ENCODE assay signal across 22 cellular contexts in genomic region chr19:41978470-41978869, GRCh38. TPM values are rescaled to one million over a fixed set of nuclear protein-coding genes. Genes with fewer than 3 reads are reported as not detected.
A peak's percentile ranks its signal among the peaks of the same experiment; 100 is the strongest.
DNase-seq lines count a peak whose midpoint lies in the region; ATAC-seq and TF ChIP-seq lines count a peak whose summit lies in the region.
"Had no signal": no experiment of that assay in that cellular context is flagged by ENCODE, and none has a peak within 500 bp of the region (broad histone marks: within the 10 kb centered on the region; RNA-seq: fewer than 3 reads in every experiment).

No MANE protein-coding gene starts in this region.

- H3K27me3 ChIP-seq in heart right ventricle, result no peaks in the 10 kb centered on the region
- no peaks in the 10 kb centered on the region for H3K27me3 ChIP-seq in GM23338 (ENCODE audit: insufficient read depth)
- H3K27me3 ChIP-seq in osteoblast (ENCODE audit: insufficient read depth, low read length), result peaks cover 8% of the 10 kb centered on the region
- no peaks in the 10 kb centered on the region for H3K27me3 ChIP-seq in gastrocnemius medialis
- H3K27me3 ChIP-seq: BLaER1 had no signal

- H3K9me3 ChIP-seq in heart right ventricle (no peaks in the 10 kb centered on the region), osteoblast (ENCODE audit: low read depth, low read length) (no peaks in the 10 kb centered on the region), gastrocnemius medialis (no peaks in the 10 kb centered on the region)
- H3K9me3 ChIP-seq: BLaER1, Caco-2, HAP-1 had no signal

- H3K4me1 Mint-ChIP-seq in GM23338, result no peaks in the 10 kb centered on the region
- no peaks in the 10 kb centered on the region for H3K4me1 Mint-ChIP-seq in central memory CD8-positive, alpha-beta T cell
- H3K4me1 Mint-ChIP-seq: B cell; CD4-positive, CD25-positive, alpha-beta regulatory T cell had no signal

- WGBS in heart right ventricle, 2 donors, result 88% methylated on average over 17 of the region's 17 CpGs

- H4K20me1 ChIP-seq in GM23338 (replicated peaks; ENCODE audit: insufficient read depth) (peaks cover 4% of the 10 kb centered on the region; the same call in 1 of the 2 replicates), osteoblast (ENCODE audit: insufficient read depth, low read length) (no peaks in the 10 kb centered on the region)

- H3K4me2 ChIP-seq in GM23338, result no peak overlapping the region
- no peak overlapping the region for H3K4me2 ChIP-seq in osteoblast (ENCODE audit: insufficient read depth, low read length)
- H3K4me2 ChIP-seq: BLaER1 had no signal

- peaks cover 0 to 77% (median 0%) of the 10 kb centered on the region in 9 donors for H3K36me3 ChIP-seq in heart right ventricle
- H3K36me3 ChIP-seq in GM23338 (ENCODE audit: insufficient read depth), result no peaks in the 10 kb centered on the region
- H3K36me3 ChIP-seq in osteoblast (ENCODE audit: insufficient read depth, low read length), result no peaks in the 10 kb centered on the region
- H3K36me3 ChIP-seq in gastrocnemius medialis, result no peaks in the 10 kb centered on the region

- H3K4me1 ChIP-seq in heart right ventricle (peaks cover 0 to 10% (median 4%) of the 10 kb centered on the region in 9 donors), GM23338 (ENCODE audit: insufficient read depth) (no peaks in the 10 kb centered on the region), osteoblast (ENCODE audit: insufficient read depth, low read length) (no peaks in the 10 kb centered on the region), gastrocnemius medialis (no peaks in the 10 kb centered on the region)
- H3K4me1 ChIP-seq: Caco-2, HAP-1 had no signal

- peak overlapping the region in 4 of 10 donors; percentile 69 to 78 (median 75) for H3K27ac ChIP-seq in heart right ventricle
- no peak overlapping the region for H3K27ac ChIP-seq in GM23338 (ENCODE audit: low read depth)
- H3K27ac ChIP-seq in osteoblast (ENCODE audit: low read depth, low read length), result no peak overlapping the region
- no peak overlapping the region for H3K27ac ChIP-seq in gastrocnemius medialis
- H3K27ac ChIP-seq: 22Rv1, BLaER1, C4-2B, GM23248 had no signal

- 0 out of 2 replicates have a peak, but pooled peaks cover 3% of the 10 kb centered on the region for H3F3A ChIP-seq in GM23338 (replicated peaks; ENCODE audit: low read depth)

- H3K27ac Mint-ChIP-seq in GM23338, result no peak overlapping the region
- peak overlapping the region; percentile 75 for H3K27ac Mint-ChIP-seq in central memory CD8-positive, alpha-beta T cell (ENCODE audit: low read depth)
- H3K27ac Mint-ChIP-seq: B cell; CD4-positive, CD25-positive, alpha-beta regulatory T cell; CD8-positive, alpha-beta T cell had no signal

- no peaks in the 10 kb centered on the region for H3K9me3 Mint-ChIP-seq in GM23338
- no peaks in the 10 kb centered on the region for H3K9me3 Mint-ChIP-seq in central memory CD8-positive, alpha-beta T cell
- H3K9me3 Mint-ChIP-seq: CD4-positive, CD25-positive, alpha-beta regulatory T cell; CD8-positive, alpha-beta T cell had no signal

- H3K79me2 ChIP-seq in GM23338 (replicated peaks; ENCODE audit: insufficient read depth) (no peaks in the 10 kb centered on the region), osteoblast (ENCODE audit: insufficient read depth, low read length) (no peaks in the 10 kb centered on the region)

- TF ChIP-seq CTCF in heart right ventricle (IDR thresholded peaks at IDR 0.05) (no peak), GM23338 (conservative IDR thresholded peaks at IDR 0.05; ENCODE audit: low read depth in 2 of 2) (peak in 1 of 2 experiments; percentile 51; a peak in 2 of 4 replicates), osteoblast (IDR thresholded peaks at IDR 0.05; ENCODE audit: extremely low read depth, low read depth, low read length) (no peak), gastrocnemius medialis (IDR thresholded peaks at IDR 0.05 in 4 of 5, conservative IDR thresholded peaks at IDR 0.05 in 1 of 5) (no peak)

- H2AFZ ChIP-seq in GM23338 (no peak overlapping the region), osteoblast (ENCODE audit: low read length) (no peak overlapping the region)
- H2AFZ ChIP-seq: GM23248 had no signal

- no peaks in the 10 kb centered on the region for H3K9me2 ChIP-seq in GM23338 (ENCODE audit: insufficient read depth)

- intact Hi-C loops in Right ventricle myocardium inferior (cut with DNase I), result no loop called here
- intact Hi-C loops in heart right ventricle (cut with DNase I), result no loop called here
- intact Hi-C loops in gastrocnemius medialis (cut with DNase I; ENCODE audit: low total_unique reads), result no loop called here

- no peak overlapping the region for H3K4me3 ChIP-seq in heart right ventricle
- H3K4me3 ChIP-seq in GM23338, result no peak overlapping the region
- H3K4me3 ChIP-seq in osteoblast (ENCODE audit: insufficient read depth, low read length), result no peak overlapping the region
- no peak overlapping the region for H3K4me3 ChIP-seq in gastrocnemius medialis
- H3K4me3 ChIP-seq: BLaER1, GM12878, GM23248, HAP-1 had no signal

- no peak overlapping the region for H3K4me3 Mint-ChIP-seq in GM23338
- no peak overlapping the region for H3K4me3 Mint-ChIP-seq in central memory CD8-positive, alpha-beta T cell
- H3K4me3 Mint-ChIP-seq: B cell; CD4-positive, CD25-positive, alpha-beta regulatory T cell; CD8-positive, alpha-beta T cell had no signal

- H3K36me3 Mint-ChIP-seq in GM23338 (ENCODE audit: low read depth), result peaks cover 21% of the 10 kb centered on the region
- peaks cover 7% of the 10 kb centered on the region for H3K36me3 Mint-ChIP-seq in central memory CD8-positive, alpha-beta T cell (ENCODE audit: insufficient read depth)

- DNase-seq in Right ventricle myocardium inferior (ENCODE audit: missing footprints) (peak; percentile 44), heart right ventricle (no peak), GM23338 (ENCODE audit: low spot score) (no peak), osteoblast (ENCODE audit: insufficient read length, low spot score, missing footprints) (peak; percentile 77), NCI-H146 (lab: John Stamatoyannopoulos, UW) (no peak), gastrocnemius medialis (no peak)
- DNase-seq in central memory CD8-positive, alpha-beta T cell (ENCODE audit: low spot score in 2 of 2), result no peak
- DNase-seq: Caco-2; CD4-positive, CD25-positive, alpha-beta regulatory T cell; CD8-positive, alpha-beta T cell; DMS153; DMS79; EL; GDM1; GM23248 had no signal

- no peak for ATAC-seq in Right ventricle myocardium inferior
- ATAC-seq in heart right ventricle, result no peak
- ATAC-seq in GM23338, result peak; percentile 36; the same call in 2 of the 3 replicates
- ATAC-seq in central memory CD8-positive, alpha-beta T cell (replicated peaks; ENCODE audit: extremely low read depth, poor library complexity, severe bottlenecking), result no peak
- ATAC-seq in gastrocnemius medialis, result no peak
- ATAC-seq: CD8-positive, alpha-beta T cell; GM12878 had no signal

- H3K27me3 Mint-ChIP-seq in GM23338 (ENCODE audit: insufficient read depth, low read depth, poor library complexity), result peaks cover 3% of the 10 kb centered on the region
- H3K27me3 Mint-ChIP-seq in central memory CD8-positive, alpha-beta T cell, result no peaks in the 10 kb centered on the region
- H3K27me3 Mint-ChIP-seq: B cell; CD4-positive, CD25-positive, alpha-beta regulatory T cell had no signal

- in situ Hi-C loops in gastrocnemius medialis (cut with MboI; ENCODE audit: low sequenced_read_pairs in 4 of 4), result no loop called here

- no peak for TF ChIP-seq POLR2A in gastrocnemius medialis (IDR thresholded peaks at IDR 0.05)

TF ChIP-seq in GM23338, 12 proteins besides CTCF, POLR2A, EP300 and RAD21 (continues in another document):
- no peak for TF ChIP-seq ZNF331 (CRISPR knock-in tag; IDR thresholded peaks at IDR 0.05; ENCODE audit: low read depth)
- no peak for TF ChIP-seq JUNB (IDR thresholded peaks at IDR 0.05; ENCODE audit: unreplicated experiment)
- TF ChIP-seq POLR2AphosphoS5 (IDR thresholded peaks at IDR 0.05; ENCODE audit: low read depth), result no peak
- no peak for TF ChIP-seq CREB1 (CRISPR knock-in tag; IDR thresholded peaks at IDR 0.05; ENCODE audit: low read depth)
- TF ChIP-seq EZH2 (IDR thresholded peaks at IDR 0.05; ENCODE audit: low read depth, unreplicated experiment), result no peak
- no peak for TF ChIP-seq ZNF114 (CRISPR knock-in tag; IDR thresholded peaks at IDR 0.05)
- TF ChIP-seq STAT1 (IDR thresholded peaks at IDR 0.05; ENCODE audit: unreplicated experiment), result no peak
- TF ChIP-seq NANOG (IDR thresholded peaks at IDR 0.05; ENCODE audit: borderline replicate concordance), result no peak
- TF ChIP-seq EZH2phosphoT487 (IDR thresholded peaks at IDR 0.05; ENCODE audit: unreplicated experiment), result no peak

RNA-seq across cellular contexts. Expression of gene ATP1A3, which starts 15.6 kb away (rescaled TPM):
- 342 TPM for total RNA-seq in Right ventricle myocardium inferior
- total RNA-seq in heart right ventricle, result 100 to 1,000 TPM; 245 to 419 (median 347) TPM
- 10 to 100 TPM; 38.0 to 87.1 TPM for polyA plus RNA-seq in heart right ventricle
- 33.1 and 37.3 TPM in 2 replicates for total RNA-seq in GM23338 (2014; rRNA removed; shearing (Covaris generic))
- 11.0 and 11.5 TPM in 2 replicates for polyA plus RNA-seq in GM23338 (2016; fragmentation: Nextera tagmentation; extraction: Ambion mirVana)
- total RNA-seq in osteoblast, result under 0.01 TPM in 2 replicates
- total RNA-seq in gastrocnemius medialis, result not detected
- polyA plus RNA-seq: AG04450 had no signal

RNA-seq across cellular contexts. Expression of gene RABAC1, which starts 19.3 kb away (rescaled TPM):
- total RNA-seq in Right ventricle myocardium inferior, result 68.4 TPM
- 100 to 1,000 TPM in 1 of 10 donors, 10 to 100 TPM in 9; 34.5 to 117 (median 46.9) TPM for total RNA-seq in heart right ventricle
- 100 to 1,000 TPM; 104 to 270 TPM for polyA plus RNA-seq in heart right ventricle
- 113 and 151 TPM in 2 replicates for total RNA-seq in GM23338 (2014; rRNA removed; shearing (Covaris generic))
- 206 and 215 TPM in 2 replicates for polyA plus RNA-seq in GM23338 (2016; fragmentation: Nextera tagmentation; extraction: Ambion mirVana)
- 95.2 and 117 TPM in 2 replicates for total RNA-seq in osteoblast
- total RNA-seq in gastrocnemius medialis, result 100 to 1,000 TPM in 3 of 4 donors, 10 to 100 TPM in 1; 94.4 to 146 (median 110) TPM

RNA-seq across cellular contexts. Expression of gene ERFL, which starts 50.2 kb away (rescaled TPM):
- total RNA-seq in Right ventricle myocardium inferior (not detected), heart right ventricle (under 1 TPM in 3 of 10 donors, not detected in 7; 0.12 to 0.17 (median 0.13) TPM), osteoblast (under 0.01 TPM in 2 replicates), gastrocnemius medialis (not detected)
- polyA plus RNA-seq in heart right ventricle (under 1 TPM; 0.04 to 0.22 TPM), GM23338 (2016; fragmentation: Nextera tagmentation; extraction: Ambion mirVana) (0.14 TPM in 1 of 2 replicates, not detected in the other)
- 0.69 TPM in 1 of 2 replicates, not detected in the other for total RNA-seq in GM23338 (2014; rRNA removed; shearing (Covaris generic))
- total RNA-seq: GM23248 had no signal
- polyA plus RNA-seq: AG04450; CD4-positive, CD25-positive, alpha-beta regulatory T cell; GM23248 had no signal

Comparison
In these comparisons a context has a peak if more than half of its experiments do, and no peak if none do; other contexts are left out.
1. DNase-seq: peak in Right ventricle myocardium inferior (single experiment) and osteoblast (single experiment); none in heart right ventricle (0 of 2), GM23338 (single experiment), central memory CD8-positive, alpha-beta T cell (0 of 2), NCI-H146 (single experiment) and gastrocnemius medialis (0 of 2).
2. RNA of gene ATP1A3, which starts 15.6 kb away (total RNA-seq): 245 to 419 TPM in heart right ventricle, 342 TPM in Right ventricle myocardium inferior (single experiment) and 33.1 to 37.3 TPM in GM23338; under 0.01 TPM in osteoblast and not detected in gastrocnemius medialis; every median in the first group is over 10 times any median in the second.